8 cellular contexts compared by ENCODE assay signal in the genomic region with DNA sequence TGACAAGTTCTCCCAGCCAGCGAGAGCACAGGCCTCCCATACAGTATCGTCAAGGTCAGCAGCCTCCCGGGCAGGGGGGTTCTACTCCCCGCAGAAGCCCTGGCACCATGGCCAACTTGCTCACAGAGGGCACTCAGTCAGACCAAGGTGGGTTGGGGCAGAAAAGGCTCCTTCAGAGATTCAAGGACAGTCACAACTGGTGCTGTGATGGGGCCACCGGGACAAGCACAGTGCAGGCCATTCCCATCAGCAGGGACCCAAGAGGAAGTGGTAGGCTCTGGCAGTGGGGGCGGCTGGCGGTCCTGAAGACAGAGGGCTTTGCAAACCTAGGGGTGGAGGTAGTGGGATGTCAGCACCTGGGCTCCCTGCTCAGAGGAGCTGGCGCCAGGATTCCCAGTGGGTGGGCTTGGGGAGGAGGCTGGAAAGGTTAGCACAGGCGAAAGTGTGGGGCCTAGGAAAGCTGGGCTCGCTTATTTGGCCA. TPM values are rescaled to one million over a fixed set of nuclear protein-coding genes. Genes with fewer than 3 reads are reported as not detected.
A peak's percentile ranks its signal among the peaks of the same experiment; 100 is the strongest.
DNase-seq lines count a peak whose midpoint lies in the region; ATAC-seq, FAIRE-seq and TF ChIP-seq lines count a peak whose summit lies in the region.

No MANE protein-coding gene starts in this region.

- H3K79me2 ChIP-seq in MM.1S (ENCODE audit: low read length) (peaks cover 31% of the 10 kb centered on the region), astrocyte (ENCODE audit: insufficient read depth, low read length) (peaks cover 63% of the 10 kb centered on the region)

- H4K20me1 ChIP-seq in MM.1S (ENCODE audit: insufficient read depth, low read length) (no peaks in the 10 kb centered on the region), astrocyte (ENCODE audit: insufficient read depth, low read length) (no peaks in the 10 kb centered on the region)

- H3K9me3 ChIP-seq in CD4-positive, CD25-positive, alpha-beta regulatory T cell (ENCODE audit: control insufficient read depth in 2 of 2, low read length in 2 of 2) = no peaks in the 10 kb centered on the region
- H3K9me3 ChIP-seq in MM.1S (replicated peaks; ENCODE audit: insufficient read depth, low read length) (no peaks in the 10 kb centered on the region), astrocyte (ENCODE audit: insufficient read depth, low read depth, low read length) (no peaks in the 10 kb centered on the region), subcutaneous abdominal adipose tissue (ENCODE audit: control insufficient read depth in 5 of 5, low read length in 5 of 5) (no peaks in the 10 kb centered on the region)

- H3K27ac ChIP-seq in CD4-positive, CD25-positive, alpha-beta regulatory T cell (ENCODE audit: insufficient read depth, low read length, poor library complexity, severe bottlenecking) = peak overlapping the region; percentile 100
- H3K27ac ChIP-seq in MM.1S (ENCODE audit: low read length) (peak overlapping the region; percentile 100), astrocyte (ENCODE audit: low read depth, low read length) (peak overlapping the region; percentile 11), subcutaneous abdominal adipose tissue (ENCODE audit: low read depth, low read length) (peak overlapping the region; percentile 100), foreskin keratinocyte (no peak overlapping the region)

- intact Hi-C loops in left colon (cut with DNase I, micrococcal nuclease) = loop anchor here (5.0 kb wide), 2 partner anchors 35 to 95 kb away; a partner anchor contains a TSS

- peak overlapping the region; percentile 87 for H3K4me3 ChIP-seq in CD4-positive, CD25-positive, alpha-beta regulatory T cell (ENCODE audit: low read depth, low read length)
- H3K4me3 ChIP-seq in MM.1S (ENCODE audit: low read length) (peak overlapping the region; percentile 57), astrocyte (ENCODE audit: insufficient read depth, low read depth, low read length) (no peak overlapping the region), subcutaneous abdominal adipose tissue (ENCODE audit: low read depth in 1 of 5, low read length in 5 of 5) (peak overlapping the region; percentile 51 to 74 (median 60))

- FAIRE-seq in astrocyte (lab: Jason Lieb, UNC) = no peak
- FAIRE-seq in urothelium cell line (lab: Jason Lieb, UNC) = no peak

- H3K36me3 ChIP-seq in CD4-positive, CD25-positive, alpha-beta regulatory T cell (ENCODE audit: control insufficient read depth, insufficient read depth, low read length) = peaks cover 4% of the 10 kb centered on the region
- H3K36me3 ChIP-seq in MM.1S (replicated peaks; ENCODE audit: insufficient read depth, low read length) = no peaks in the 10 kb centered on the region
- H3K36me3 ChIP-seq in astrocyte (ENCODE audit: insufficient read depth, low read length) = no peaks in the 10 kb centered on the region
- H3K36me3 ChIP-seq in subcutaneous abdominal adipose tissue (ENCODE audit: control insufficient read depth in 5 of 5, insufficient read depth in 5 of 5, low read length in 5 of 5) = peaks cover 0 to 13% (median 9%) of the 10 kb centered on the region in 5 donors

- H3K4me1 Mint-ChIP-seq in CD4-positive, CD25-positive, alpha-beta regulatory T cell = peaks cover 4 to 58% (median 30%) of the 10 kb centered on the region in 4 donors
- peaks cover 57% of the 10 kb centered on the region for H3K4me1 Mint-ChIP-seq in astrocyte (ENCODE audit: low read depth, unreplicated experiment)

- H3K9me3 Mint-ChIP-seq in CD4-positive, CD25-positive, alpha-beta regulatory T cell = peaks cover 0 to 2% (median 0%) of the 10 kb centered on the region in 7 donors
- no peaks in the 10 kb centered on the region for H3K9me3 Mint-ChIP-seq in astrocyte (ENCODE audit: unreplicated experiment)

- peak overlapping the region; percentile 90 to 100 (median 96) for H3K4me3 Mint-ChIP-seq in CD4-positive, CD25-positive, alpha-beta regulatory T cell
- peak overlapping the region; percentile 75 for H3K4me3 Mint-ChIP-seq in astrocyte (ENCODE audit: unreplicated experiment)

- no peaks in the 10 kb centered on the region for H3K27me3 ChIP-seq in CD4-positive, CD25-positive, alpha-beta regulatory T cell (ENCODE audit: control insufficient read depth, insufficient read depth, low read length)
- no peaks in the 10 kb centered on the region for H3K27me3 ChIP-seq in MM.1S (replicated peaks; ENCODE audit: insufficient read depth, low read length)
- H3K27me3 ChIP-seq in astrocyte (ENCODE audit: insufficient read depth, low read length) = no peaks in the 10 kb centered on the region
- H3K27me3 ChIP-seq in subcutaneous abdominal adipose tissue (ENCODE audit: control insufficient read depth in 5 of 5, insufficient read depth in 4 of 5, low read length in 5 of 5) = no peaks in the 10 kb centered on the region
- H3K27me3 ChIP-seq in foreskin keratinocyte = no peaks in the 10 kb centered on the region

- TF ChIP-seq CTCF in MM.1S (IDR thresholded peaks at IDR 0.05; ENCODE audit: low read length) = no peak
- TF ChIP-seq CTCF in astrocyte (IDR thresholded peaks at IDR 0.05; ENCODE audit: insufficient read depth, low read depth, low read length) = no peak
- no peak for TF ChIP-seq CTCF in foreskin keratinocyte (conservative IDR thresholded peaks at IDR 0.05)

- H3K4me2 ChIP-seq in MM.1S (ENCODE audit: low read depth, low read length) (peak overlapping the region; percentile 99), astrocyte (ENCODE audit: low read length) (peak overlapping the region; percentile 94)

- peak overlapping the region; percentile 98 to 100 (median 98) for H3K27ac Mint-ChIP-seq in CD4-positive, CD25-positive, alpha-beta regulatory T cell
- peak overlapping the region; percentile 91 for H3K27ac Mint-ChIP-seq in astrocyte (ENCODE audit: unreplicated experiment)

- no peak overlapping the region for H2AFZ ChIP-seq in MM.1S (ENCODE audit: low read length)
- no peak overlapping the region for H2AFZ ChIP-seq in astrocyte (ENCODE audit: low read depth, low read length)

- peaks cover 53% of the 10 kb centered on the region for H3F3A ChIP-seq in MM.1S (ENCODE audit: insufficient read depth, low read length)

- peaks cover 65% of the 10 kb centered on the region for H3K4me1 ChIP-seq in CD4-positive, CD25-positive, alpha-beta regulatory T cell (ENCODE audit: control insufficient read depth, insufficient read depth, low read length, poor library complexity, severe bottlenecking)
- H3K4me1 ChIP-seq in MM.1S (ENCODE audit: low read length) = peaks cover 32% of the 10 kb centered on the region
- peaks cover 62% of the 10 kb centered on the region for H3K4me1 ChIP-seq in astrocyte (ENCODE audit: insufficient read depth, low read length)
- peaks cover 17 to 73% (median 65%) of the 10 kb centered on the region in 5 donors for H3K4me1 ChIP-seq in subcutaneous abdominal adipose tissue (ENCODE audit: control insufficient read depth in 5 of 5, insufficient read depth in 5 of 5, low read length in 5 of 5)
- H3K4me1 ChIP-seq in foreskin keratinocyte = peaks cover 27% of the 10 kb centered on the region

- no peak for ATAC-seq in CD4-positive, CD25-positive, alpha-beta regulatory T cell (ENCODE audit: low read depth in 2 of 2)
- no peak for ATAC-seq in left colon
- no peak for ATAC-seq in foreskin keratinocyte
- no peak for ATAC-seq in HG03139 (IDR thresholded peaks at IDR 0.05; ENCODE audit: unreplicated experiment)

- peaks cover 4% of the 10 kb centered on the region for H3K36me3 Mint-ChIP-seq in CD4-positive, CD25-positive, alpha-beta regulatory T cell
- H3K36me3 Mint-ChIP-seq in astrocyte (ENCODE audit: low read depth, unreplicated experiment) = no peaks in the 10 kb centered on the region

- DNase-seq in CD4-positive, CD25-positive, alpha-beta regulatory T cell = peak in 2 of 3 donors; percentile 26 to 51
- no peak for DNase-seq in MM.1S
- DNase-seq in astrocyte (ENCODE audit: low read depth) = no peak
- DNase-seq in left colon = peak; percentile 44 to 61
- DNase-seq in foreskin keratinocyte = no peak
- DNase-seq in urothelium cell line (ENCODE audit: low spot score) = no peak

- no peaks in the 10 kb centered on the region for H3K9me2 ChIP-seq in MM.1S (replicated peaks; ENCODE audit: insufficient read depth, low read length)

- H3K27me3 Mint-ChIP-seq in CD4-positive, CD25-positive, alpha-beta regulatory T cell = peaks cover 5% of the 10 kb centered on the region
- no peaks in the 10 kb centered on the region for H3K27me3 Mint-ChIP-seq in astrocyte (ENCODE audit: low read depth, unreplicated experiment)

- H3K9ac ChIP-seq in MM.1S (ENCODE audit: low read length) = peak overlapping the region; percentile 100
- H3K9ac ChIP-seq in astrocyte (ENCODE audit: low read length) = peak overlapping the region; percentile 96
- H3K9ac ChIP-seq in subcutaneous abdominal adipose tissue (ENCODE audit: low read length in 5 of 5) = peak overlapping the region; percentile 86 to 100 (median 100)

RNA-seq across cellular contexts. Expression of a gene that starts 5.3 kb away (rescaled TPM):
- total RNA-seq in CD4-positive, CD25-positive, alpha-beta regulatory T cell = 890 TPM
- polyA plus RNA-seq in CD4-positive, CD25-positive, alpha-beta regulatory T cell = 1 to 10 TPM; 1.4 to 3.1 (median 1.9) TPM
- total RNA-seq in astrocyte (202 and 317 TPM in 2 replicates), left colon (1,000 to 10,000 TPM in 1 of 2 donors, 100 to 1,000 TPM in 1; 818 to 1,135 TPM), foreskin keratinocyte (66.8 and 83.1 TPM in 2 replicates)
- polyA plus RNA-seq in foreskin keratinocyte = 100 and 119 TPM in 2 replicates

RNA-seq across cellular contexts. Expression of a gene that starts 30.8 kb away (rescaled TPM):
- 47.4 TPM for total RNA-seq in CD4-positive, CD25-positive, alpha-beta regulatory T cell
- polyA plus RNA-seq in CD4-positive, CD25-positive, alpha-beta regulatory T cell = 10 to 100 TPM; 48.7 to 55.1 (median 53.9) TPM
- 61.2 and 76.3 TPM in 2 replicates for total RNA-seq in astrocyte
- total RNA-seq in left colon = 10 to 100 TPM; 38.1 to 42.2 TPM
- total RNA-seq in foreskin keratinocyte = 26.3 and 29.7 TPM in 2 replicates
- polyA plus RNA-seq in foreskin keratinocyte = 16.0 and 17.0 TPM in 2 replicates

RNA-seq across cellular contexts. Expression of a gene that starts 34.8 kb away (rescaled TPM):
- total RNA-seq in CD4-positive, CD25-positive, alpha-beta regulatory T cell = 40.3 TPM
- polyA plus RNA-seq in CD4-positive, CD25-positive, alpha-beta regulatory T cell = 10 to 100 TPM; 11.1 to 16.9 (median 13.8) TPM
- total RNA-seq in astrocyte (1.9 and 2.6 TPM in 2 replicates), left colon (1 to 10 TPM; 5.8 to 8.4 TPM), foreskin keratinocyte (0.25 and 0.58 TPM in 2 replicates)
- 0.16 and 0.17 TPM in 2 replicates for polyA plus RNA-seq in foreskin keratinocyte

Comparison
In these comparisons a context has a peak if more than half of its experiments do, and no peak if none do; other contexts are left out.
1. DNase-seq: peak in CD4-positive, CD25-positive, alpha-beta regulatory T cell (2 of 3) and left colon (2 of 2); none in MM.1S (single experiment), astrocyte (single experiment), foreskin keratinocyte (0 of 2) and urothelium cell line (single experiment).
2. Peak in every context shown above with its lines, with median percentiles within 50 percentile points of each other: H3K9ac ChIP-seq.